ENCODE assay signal across 8 cellular contexts in genomic region chr11:2269601-2270321, GRCh38. TPM values are rescaled to one million over a fixed set of nuclear protein-coding genes. Genes with fewer than 3 reads are reported as not detected.
A peak's percentile ranks its signal among the peaks of the same experiment; 100 is the strongest.
DNase-seq lines count a peak whose midpoint lies in the region; ATAC-seq and TF ChIP-seq lines count a peak whose summit lies in the region.

No MANE protein-coding gene starts in this region.

- H3K27me3 Mint-ChIP-seq in activated T-helper 1 cell treated with anti-CD3 and anti-CD28 coated beads, Interleukin-12 subunit alpha, Interleukin-12 subunit beta, Interleukin-2, Interleukin-4 antibody, amounts not matched to agents 30 ng/mL and 10 ng/mL and 1 ng/mL, durations not matched to agents 14 hours and 24 hours and 36 hours (ENCODE audit: insufficient read depth) = peaks cover 32% of the 10 kb centered on the region
- peaks cover 55% of the 10 kb centered on the region for H3K27me3 Mint-ChIP-seq in neural progenitor cell (ENCODE audit: insufficient read depth, low read depth)

- H3K27ac ChIP-seq in foreskin keratinocyte (no peak overlapping the region), neural progenitor cell (no peak overlapping the region)

- no peaks in the 10 kb centered on the region for H3F3A ChIP-seq in neural progenitor cell (ENCODE audit: low read depth)

- H3K79me2 ChIP-seq in neural progenitor cell (ENCODE audit: low read depth) = no peaks in the 10 kb centered on the region

- no peaks in the 10 kb centered on the region for H3K9me3 Mint-ChIP-seq in activated T-helper 1 cell treated with anti-CD3 and anti-CD28 coated beads, Interleukin-12 subunit alpha, Interleukin-12 subunit beta, Interleukin-2, Interleukin-4 antibody, amounts not matched to agents 30 ng/mL and 10 ng/mL and 1 ng/mL, durations not matched to agents 14 hours and 24 hours and 36 hours
- H3K9me3 Mint-ChIP-seq in neural progenitor cell = peaks cover 6% of the 10 kb centered on the region

- TF ChIP-seq CTCF in NB4 (IDR thresholded peaks at IDR 0.05; ENCODE audit: low read depth, low read length) (peak; percentile 38), foreskin keratinocyte (conservative IDR thresholded peaks at IDR 0.05) (peak; percentile 53), neural progenitor cell (IDR thresholded peaks at IDR 0.05) (peak; percentile 45)

- no peak for TF ChIP-seq POLR2A in NB4 (IDR thresholded peaks at IDR 0.05; ENCODE audit: extremely low read depth, insufficient read length)

- no peak overlapping the region for H3K4me3 Mint-ChIP-seq in activated T-helper 1 cell treated with anti-CD3 and anti-CD28 coated beads, Interleukin-12 subunit alpha, Interleukin-12 subunit beta, Interleukin-2, Interleukin-4 antibody, amounts not matched to agents 30 ng/mL and 10 ng/mL and 1 ng/mL, durations not matched to agents 14 hours and 24 hours and 36 hours
- H3K4me3 Mint-ChIP-seq in neural progenitor cell = peak overlapping the region; percentile 70

- intact Hi-C loops in activated T-helper 1 cell treated with anti-CD3 and anti-CD28 coated beads, Interleukin-12 subunit alpha, Interleukin-12 subunit beta, Interleukin-2, Interleukin-4 antibody, amounts not matched to agents 30 ng/mL and 10 ng/mL and 1 ng/mL, durations not matched to agents 14 hours and 24 hours and 36 hours (cut with micrococcal nuclease) = loop anchor here (1.0 to 5.0 kb wide), 5 partner anchors 108 to 615 kb away; partner anchors contain the start of genes CD81, CDKN1C, LSP1 and TSSC4

- H3K36me3 Mint-ChIP-seq in activated T-helper 1 cell treated with anti-CD3 and anti-CD28 coated beads, Interleukin-12 subunit alpha, Interleukin-12 subunit beta, Interleukin-2, Interleukin-4 antibody, amounts not matched to agents 30 ng/mL and 10 ng/mL and 1 ng/mL, durations not matched to agents 14 hours and 24 hours and 36 hours (ENCODE audit: low read depth) = no peaks in the 10 kb centered on the region
- H3K36me3 Mint-ChIP-seq in neural progenitor cell = no peaks in the 10 kb centered on the region

- H3K4me3 ChIP-seq in NB4 (ENCODE audit: low read depth, low read length) (peak overlapping the region; percentile 28), neural progenitor cell (peak overlapping the region; percentile 49)

- peak; percentile 49 for ATAC-seq in foreskin keratinocyte
- no peak for ATAC-seq in GM21576 (IDR thresholded peaks at IDR 0.05; ENCODE audit: unreplicated experiment)

- H3K4me1 ChIP-seq in foreskin keratinocyte (no peaks in the 10 kb centered on the region), neural progenitor cell (peaks cover 4% of the 10 kb centered on the region)

- DNase-seq in CD1c-positive myeloid dendritic cell (ENCODE audit: extremely low spot score) (peak; percentile 72), NB4 (ENCODE audit: low read depth) (peak; percentile 89), foreskin keratinocyte (peak; percentile 26 to 38), neural progenitor cell (ENCODE audit: low spot score) (peak; percentile 87), H4 (ENCODE audit: low spot score) (no peak)
- peak; percentile 25 for DNase-seq in activated T-helper 1 cell treated with anti-CD3 and anti-CD28 coated beads, Interleukin-12 subunit alpha, Interleukin-12 subunit beta, Interleukin-2, Interleukin-4 antibody, amounts not matched to agents 30 ng/mL and 10 ng/mL and 1 ng/mL, durations not matched to agents 14 hours and 24 hours and 36 hours (ENCODE audit: low spot score)
- DNase-seq in NK-92 treated with Interleukin-12 subunit alpha and Interleukin-12 subunit beta, amount 100 ng/mL, for 24 hours (lab: John Stamatoyannopoulos, UW) = no peak

- no peak overlapping the region for H3K9ac ChIP-seq in neural progenitor cell

- peak overlapping the region; percentile 78 for H2AFZ ChIP-seq in neural progenitor cell (replicated peaks)

- H3K9me3 ChIP-seq in neural progenitor cell (ENCODE audit: low read depth) = no peaks in the 10 kb centered on the region

- peaks cover 16% of the 10 kb centered on the region for H3K4me1 Mint-ChIP-seq in activated T-helper 1 cell treated with anti-CD3 and anti-CD28 coated beads, Interleukin-12 subunit alpha, Interleukin-12 subunit beta, Interleukin-2, Interleukin-4 antibody, amounts not matched to agents 30 ng/mL and 10 ng/mL and 1 ng/mL, durations not matched to agents 14 hours and 24 hours and 36 hours (ENCODE audit: low read depth)
- peaks cover 4% of the 10 kb centered on the region for H3K4me1 Mint-ChIP-seq in neural progenitor cell

- H4K20me1 ChIP-seq in neural progenitor cell (ENCODE audit: low read depth) = no peaks in the 10 kb centered on the region

- H3K27ac Mint-ChIP-seq in activated T-helper 1 cell treated with anti-CD3 and anti-CD28 coated beads, Interleukin-12 subunit alpha, Interleukin-12 subunit beta, Interleukin-2, Interleukin-4 antibody, amounts not matched to agents 30 ng/mL and 10 ng/mL and 1 ng/mL, durations not matched to agents 14 hours and 24 hours and 36 hours = no peak overlapping the region
- H3K27ac Mint-ChIP-seq in neural progenitor cell = no peak overlapping the region

- H3K36me3 ChIP-seq in neural progenitor cell = no peaks in the 10 kb centered on the region

- H3K4me2 ChIP-seq in neural progenitor cell = peak overlapping the region; percentile 80

- H3K27me3 ChIP-seq in foreskin keratinocyte (peaks cover 72% of the 10 kb centered on the region), neural progenitor cell (peaks cover 100% of the 10 kb centered on the region)

RNA-seq across cellular contexts. Expression of gene ASCL2, which starts 0.6 kb away (rescaled TPM):
- total RNA-seq in activated T-helper 1 cell treated with anti-CD3 and anti-CD28 coated beads, Interleukin-12 subunit alpha, Interleukin-12 subunit beta, Interleukin-2, Interleukin-4 antibody, amounts not matched to agents 30 ng/mL and 10 ng/mL and 1 ng/mL, durations not matched to agents 14 hours and 24 hours and 36 hours = 0.42 and 0.54 TPM in 2 replicates
- 0.21 TPM in 1 of 2 replicates, not detected in the other for total RNA-seq in foreskin keratinocyte
- 0.08 and 0.12 TPM in 2 replicates for polyA plus RNA-seq in foreskin keratinocyte
- total RNA-seq in neural progenitor cell (ENCODE audit: low replicate concordance) = 2.2 TPM in 1 of 2 replicates, not detected in the other
- total RNA-seq in H4 (2014; rRNA removed; shearing (Covaris generic)) = not detected in 2 replicates

RNA-seq across cellular contexts. Expression of gene C11orf21, which starts 32.0 kb away (rescaled TPM):
- 2.3 and 2.5 TPM in 2 replicates for total RNA-seq in activated T-helper 1 cell treated with anti-CD3 and anti-CD28 coated beads, Interleukin-12 subunit alpha, Interleukin-12 subunit beta, Interleukin-2, Interleukin-4 antibody, amounts not matched to agents 30 ng/mL and 10 ng/mL and 1 ng/mL, durations not matched to agents 14 hours and 24 hours and 36 hours
- total RNA-seq in foreskin keratinocyte (not detected in 2 replicates), neural progenitor cell (ENCODE audit: low replicate concordance) (0.19 TPM in 1 of 2 replicates, not detected in the other)
- polyA plus RNA-seq in foreskin keratinocyte = not detected in 2 replicates
- total RNA-seq in H4 (2014; rRNA removed; shearing (Covaris generic)) = 0.10 and 1.5 TPM in 2 replicates

RNA-seq across cellular contexts. Expression of gene TSPAN32, which starts 32.1 kb away (rescaled TPM):
- total RNA-seq in activated T-helper 1 cell treated with anti-CD3 and anti-CD28 coated beads, Interleukin-12 subunit alpha, Interleukin-12 subunit beta, Interleukin-2, Interleukin-4 antibody, amounts not matched to agents 30 ng/mL and 10 ng/mL and 1 ng/mL, durations not matched to agents 14 hours and 24 hours and 36 hours = 2.1 and 2.2 TPM in 2 replicates
- total RNA-seq in foreskin keratinocyte (not detected in 2 replicates), neural progenitor cell (ENCODE audit: low replicate concordance) (0.19 TPM in 1 of 2 replicates, not detected in the other)
- polyA plus RNA-seq in foreskin keratinocyte = not detected in 2 replicates
- 0.81 and 4.0 TPM in 2 replicates for total RNA-seq in H4 (2014; rRNA removed; shearing (Covaris generic))

Comparison
In these comparisons a context has a peak if more than half of its experiments do, and no peak if none do; other contexts are left out.
1. DNase-seq: peak in CD1c-positive myeloid dendritic cell (single experiment), NB4 (single experiment), activated T-helper 1 cell treated with anti-CD3 and anti-CD28 coated beads, Interleukin-12 subunit alpha, Interleukin-12 subunit beta, Interleukin-2, Interleukin-4 antibody, amounts not matched to agents 30 ng/mL and 10 ng/mL and 1 ng/mL, durations not matched to agents 14 hours and 24 hours and 36 hours (single experiment), foreskin keratinocyte (2 of 2) and neural progenitor cell (single experiment); none in NK-92 treated with Interleukin-12 subunit alpha and Interleukin-12 subunit beta, amount 100 ng/mL, for 24 hours (single experiment) and H4 (single experiment).
2. Peak in every context shown above with its lines, with median percentiles within 50 percentile points of each other: CTCF ChIP-seq.